ENCODE assay signal across 29 cellular contexts in the genomic region with DNA sequence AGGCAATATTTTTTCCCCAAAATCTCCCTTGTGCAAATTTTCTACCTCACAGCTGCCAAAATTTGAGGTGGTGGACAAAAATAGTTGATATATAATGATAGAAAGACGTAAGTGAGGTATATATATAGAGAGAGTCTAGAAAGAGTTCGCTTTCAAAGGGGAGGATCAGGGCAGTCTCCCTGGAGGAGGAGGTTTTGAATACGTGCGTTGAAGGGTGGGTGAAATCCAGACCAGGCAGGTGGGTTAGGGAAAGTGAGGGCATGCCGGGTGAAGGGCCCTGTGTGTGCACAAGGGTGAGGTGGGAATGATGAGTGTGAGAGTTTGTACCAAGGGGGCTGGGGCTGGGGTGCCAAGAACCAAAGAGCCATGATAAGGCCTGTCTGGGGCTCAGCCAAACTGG.
DNase-seq lines count a peak whose midpoint lies in the region; TF ChIP-seq lines count a peak whose summit lies in the region.
"Had no signal": no experiment of that assay in that cellular context is flagged by ENCODE, and none has a peak within 500 bp of the region (broad histone marks: within the 10 kb centered on the region; RNA-seq: fewer than 3 reads in every experiment).

No MANE protein-coding gene starts in this region.

- DNase-seq in H9 = no peak
- no peak for DNase-seq in adipocyte (ENCODE audit: low read depth)
- no peak for DNase-seq in thyroid gland
- DNase-seq in RPMI8226 = no peak
- DNase-seq in activated effector memory CD4-positive, alpha-beta T cell treated with anti-CD3 and anti-CD28 coated beads, Interleukin-2, amount 50 U/mL, for 16 hours = no peak
- no peak for DNase-seq in T-helper 9 cell
- DNase-seq: activated CD4-positive, alpha-beta T cell treated with anti-CD3 and anti-CD28 coated beads for 4 hours; activated gamma-delta T cell; activated naive CD8-positive, alpha-beta T cell treated with anti-CD3 and anti-CD28 coated beads, Interleukin-2, amount 10 ng/mL, durations not matched to agents 7 days and 5 days; activated T-cell treated with anti-CD3 and anti-CD28 coated beads for 4 hours; central memory CD4-positive, alpha-beta T cell; DND-41; hypothalamus; immature natural killer cell; left lung; NCI-H1048; NCI-H1694; NCI-H510A; nephron progenitor cell; SHP77; sigmoid colon; stimulated activated CD4-positive, alpha-beta T cell treated with anti-CD3 and anti-CD28 coated beads, Interleukin-15, amount 100 ng/mL, for 24 hours; stimulated activated naive CD4-positive, alpha-beta T cell; testis had no signal

- H3K27ac ChIP-seq in H9 (ENCODE audit: insufficient read length, low read depth, low read length) (no peak overlapping the region), thyroid gland (peak overlapping the region; percentile 0 to 85 (median 80))
- H3K27ac ChIP-seq: C4-2B, testis, VCaP had no signal

- no peak overlapping the region for H4K5ac ChIP-seq in H9 (ENCODE audit: insufficient read length, low read depth, low read length)

- H3K4me3 Mint-ChIP-seq in H9 (no peak overlapping the region), nephron (no peak overlapping the region)
- H3K4me3 Mint-ChIP-seq: activated naive CD8-positive, alpha-beta T cell treated with anti-CD3 and anti-CD28 coated beads, Interleukin-2, amount 10 ng/mL, durations not matched to agents 7 days and 5 days; immature natural killer cell; nephron progenitor cell; T-helper 2 cell treated with Interferon-gamma antibody and Interleukin-4, amounts not matched to agents 5 μg/mL and 100 μg/mL, for 36 hours had no signal

- H3K56ac ChIP-seq in H9 (ENCODE audit: insufficient read length, low read depth, low read length) = no peak overlapping the region

- no peak overlapping the region for H2BK20ac ChIP-seq in H9 (ENCODE audit: low read depth, low read length, poor library complexity, severe bottlenecking)

- TF ChIP-seq POLR2A in thyroid gland (IDR thresholded peaks at IDR 0.05) = no peak

- H2BK12ac ChIP-seq in H9 (ENCODE audit: insufficient read length, low read depth, low read length) = no peak overlapping the region

- H3K27ac Mint-ChIP-seq in H9 (0 out of 7 replicates have a peak overlapping the region, but pooled peaks of 2 of the 3 experiments have one; percentile 14 to 29), nephron (peak overlapping the region in 2 of 3 experiments; percentile 11 to 61)
- H3K27ac Mint-ChIP-seq: activated naive CD8-positive, alpha-beta T cell treated with anti-CD3 and anti-CD28 coated beads, Interleukin-2, amount 10 ng/mL, durations not matched to agents 7 days and 5 days; immature natural killer cell; nephron progenitor cell; progenitor cell of endocrine pancreas; T-helper 2 cell treated with Interferon-gamma antibody and Interleukin-4, amounts not matched to agents 5 μg/mL and 100 μg/mL, for 36 hours had no signal

- H2AK5ac ChIP-seq in H9 (ENCODE audit: insufficient read length, low read length) = no peak overlapping the region

- H3K18ac ChIP-seq in H9 (ENCODE audit: insufficient read length, low read depth, low read length) = no peak overlapping the region

- H3K9ac ChIP-seq in H9 (ENCODE audit: extremely low read depth, insufficient read length, low read length) (no peak overlapping the region), adipocyte (ENCODE audit: low read length) (peak overlapping the region; percentile 85)

- WGBS in H9 (ENCODE audit: extremely low coverage, insufficient read length, low lambda C conversion rate) = 100% methylated on average over 2 of the region's 5 CpGs
- 77 to 84% methylated on average over 5 of the region's 5 CpGs for WGBS in thyroid gland, 2 donors

- peaks cover 7% of the 10 kb centered on the region for H3K27me3 Mint-ChIP-seq in H9 (ENCODE audit: low read depth)
- peaks cover 29% of the 10 kb centered on the region for H3K27me3 Mint-ChIP-seq in nephron (ENCODE audit: low read depth)

- H3K36me3 Mint-ChIP-seq in H9 (ENCODE audit: insufficient read depth in 1 of 3, low read depth in 3 of 3) = no peaks in the 10 kb centered on the region
- no peaks in the 10 kb centered on the region for H3K36me3 Mint-ChIP-seq in nephron (ENCODE audit: low read depth)
- H3K36me3 Mint-ChIP-seq: activated naive CD8-positive, alpha-beta T cell treated with anti-CD3 and anti-CD28 coated beads, Interleukin-2, amount 10 ng/mL, durations not matched to agents 7 days and 5 days had no signal

- no peak overlapping the region for H2BK5ac ChIP-seq in H9 (ENCODE audit: insufficient read length, low read length)

- no peak overlapping the region for H2BK120ac ChIP-seq in H9 (ENCODE audit: low read depth, low read length, poor library complexity, severe bottlenecking)

- H4K20me1 ChIP-seq in H9 (ENCODE audit: control insufficient read depth, insufficient read depth, insufficient read length) = no peaks in the 10 kb centered on the region

- no peak overlapping the region for H2AFZ ChIP-seq in H9 (ENCODE audit: low read length)

- no peak overlapping the region for H4K91ac ChIP-seq in H9 (ENCODE audit: insufficient read length, low read depth, low read length)

- H3K27me3 ChIP-seq in H9 (ENCODE audit: insufficient read depth, low read length) = no peaks in the 10 kb centered on the region
- H3K27me3 ChIP-seq in adipocyte (replicated peaks; ENCODE audit: control insufficient read depth, insufficient read depth, low read length) = no peaks in the 10 kb centered on the region
- H3K27me3 ChIP-seq in thyroid gland = no peaks in the 10 kb centered on the region
- H3K27me3 ChIP-seq: left lung, sigmoid colon, testis had no signal

- H3K9me3 ChIP-seq in H9 (ENCODE audit: control insufficient read depth, low read depth, low read length) (no peaks in the 10 kb centered on the region), adipocyte (ENCODE audit: control insufficient read depth, low read length) (no peaks in the 10 kb centered on the region), thyroid gland (no peaks in the 10 kb centered on the region)
- H3K9me3 ChIP-seq: left lung, sigmoid colon, testis had no signal

- no peak overlapping the region for H2BK15ac ChIP-seq in H9 (ENCODE audit: low read depth, low read length)

- H3K23me2 ChIP-seq in H9 (ENCODE audit: insufficient read length, low read depth, low read length, poor library complexity, severe bottlenecking) = no peaks in the 10 kb centered on the region

- H3K14ac ChIP-seq in H9 (ENCODE audit: insufficient read depth, low read length) = no peak overlapping the region

- no peak overlapping the region for H3T11ph ChIP-seq in H9 (ENCODE audit: low read length)

- H3K4me1 Mint-ChIP-seq in H9 = peaks cover 8 to 17% of the 10 kb centered on the region in 2 experiments
- peaks cover 25% of the 10 kb centered on the region for H3K4me1 Mint-ChIP-seq in nephron

- H3K4me1 ChIP-seq in H9 (ENCODE audit: insufficient read depth, low read length) (no peaks in the 10 kb centered on the region), adipocyte (ENCODE audit: control insufficient read depth, insufficient read depth, low read length) (peaks cover 52% of the 10 kb centered on the region), thyroid gland (peaks cover 48 to 49% of the 10 kb centered on the region in 2 donors)

- no peak overlapping the region for H3K23ac ChIP-seq in H9 (ENCODE audit: insufficient read length, low read depth, low read length)

- no peak overlapping the region for H3K4ac ChIP-seq in H9 (ENCODE audit: low read depth, low read length)

- H3K9me3 Mint-ChIP-seq in H9 = no peaks in the 10 kb centered on the region; a peak in 1 of 5 replicates
- H3K9me3 Mint-ChIP-seq in nephron = no peaks in the 10 kb centered on the region
- H3K9me3 Mint-ChIP-seq: activated naive CD8-positive, alpha-beta T cell treated with anti-CD3 and anti-CD28 coated beads, Interleukin-2, amount 10 ng/mL, durations not matched to agents 7 days and 5 days; immature natural killer cell; nephron progenitor cell; T-helper 2 cell treated with Interferon-gamma antibody and Interleukin-4, amounts not matched to agents 5 μg/mL and 100 μg/mL, for 36 hours had no signal

- H3K79me1 ChIP-seq in H9 (ENCODE audit: insufficient read depth, low read depth, low read length, poor library complexity, severe bottlenecking) = no peaks in the 10 kb centered on the region

- H4K8ac ChIP-seq in H9 (replicated peaks; ENCODE audit: insufficient read length, low read depth, low read length) = no peak overlapping the region

- no peak overlapping the region for H3K4me3 ChIP-seq in adipocyte (ENCODE audit: low read length)
- H3K4me3 ChIP-seq in thyroid gland (replicated peaks in 1 of 3) = no peak overlapping the region
- H3K4me3 ChIP-seq: left lung, sigmoid colon, testis had no signal

- no peaks in the 10 kb centered on the region for H3K79me2 ChIP-seq in H9 (ENCODE audit: insufficient read depth, low read length)

- intact Hi-C loops in thyroid gland (cut with DNase I) = no loop called here

- H3K36me3 ChIP-seq in adipocyte (ENCODE audit: control insufficient read depth, insufficient read depth, low read length, severe bottlenecking) = no peaks in the 10 kb centered on the region
- no peaks in the 10 kb centered on the region for H3K36me3 ChIP-seq in thyroid gland
- H3K36me3 ChIP-seq: left lung, sigmoid colon had no signal

- H3K4me2 ChIP-seq in H9 (ENCODE audit: insufficient read depth, insufficient read length, low read length) = no peak overlapping the region

- no peak for TF ChIP-seq CTCF in H9 (conservative IDR thresholded peaks at IDR 0.05)
- TF ChIP-seq CTCF in nephron (IDR thresholded peaks at IDR 0.05; ENCODE audit: unreplicated experiment in 3 of 3) = no peak
- TF ChIP-seq CTCF in thyroid gland (IDR thresholded peaks at IDR 0.05) = no peak
